11 cellular contexts compared by ENCODE assay signal in genomic region chr15:31350771-31351170, GRCh38. TPM values are rescaled to one million over a fixed set of nuclear protein-coding genes. Genes with fewer than 3 reads are reported as not detected.
DNase-seq lines count a peak whose midpoint lies in the region; ATAC-seq, FAIRE-seq and TF ChIP-seq lines count a peak whose summit lies in the region.
"Had no signal": no experiment of that assay in that cellular context is flagged by ENCODE, and none has a peak within 500 bp of the region (broad histone marks: within the 10 kb centered on the region; RNA-seq: fewer than 3 reads in every experiment).

No MANE protein-coding gene starts in this region.

- DNase-seq in heart left ventricle (peak in 1 of 5 donors; percentile 16), left ventricle myocardium superior (no peak), GM12878 (ENCODE audit: low read depth, low spot score) (no peak), GM19240 (ENCODE audit: insufficient read length, low spot score) (no peak), SW 1271 (lab: John Stamatoyannopoulos, UW) (no peak), NCI-H2171 treated with DMSO at 0.1 percent for 48 hours (lab: John Stamatoyannopoulos, UW) (no peak)
- no peak for DNase-seq in natural killer cell treated with Interleukin-12 subunit alpha and Interleukin-12 subunit beta and Interleukin-15 and Interleukin-18, amount 100 ng/mL, for 72 hours (ENCODE audit: low spot score)
- DNase-seq: brain microvascular endothelial cell, KBM-7, NCI-H2081 had no signal

- H3K4me1 ChIP-seq in heart left ventricle, result peaks cover 57 to 100% (median 100%) of the 10 kb centered on the region in 12 donors
- peaks cover 82% of the 10 kb centered on the region for H3K4me1 ChIP-seq in GM12878 (ENCODE audit: control insufficient read depth, insufficient read depth, low read length)

- no peaks in the 10 kb centered on the region for H3K9me3 Mint-ChIP-seq in natural killer cell treated with Interleukin-12 subunit alpha and Interleukin-12 subunit beta and Interleukin-15 and Interleukin-18, amount 100 ng/mL, for 72 hours

- H3K4me3 ChIP-seq in heart left ventricle (no peak overlapping the region), GM12878 (no peak overlapping the region)

- no peak for ATAC-seq in heart left ventricle
- no peak for ATAC-seq in left ventricle myocardium superior
- ATAC-seq in GM12878, result no peak
- ATAC-seq in natural killer cell treated with Interleukin-12 subunit alpha and Interleukin-12 subunit beta and Interleukin-15 and Interleukin-18, amount 100 ng/mL, for 72 hours, result no peak
- ATAC-seq in GM18505 (IDR thresholded peaks at IDR 0.05; ENCODE audit: unreplicated experiment), result no peak

- RAD21 ChIA-PET in GM12878 (lab: Charles Lee; ENCODE audit: unreplicated experiment), result interaction anchor here (1.0 kb wide), 1 partner anchor 24 kb away, joined by 3 read pairs; the partner anchor contains the start of gene KLF13

- peaks cover 97% of the 10 kb centered on the region for H3K79me2 ChIP-seq in GM12878 (ENCODE audit: control insufficient read depth, insufficient read depth, low read length)

- H3K9ac ChIP-seq in GM12878 (ENCODE audit: control insufficient read depth, insufficient read depth, low read length), result no peak overlapping the region

- TF ChIP-seq POLR2A in heart left ventricle (IDR thresholded peaks at IDR 0.05), result no peak
- TF ChIP-seq POLR2A in GM12878 (IDR thresholded peaks at IDR 0.05; ENCODE audit: low read depth, low read length), result no peak
- TF ChIP-seq POLR2A in GM18505 (IDR thresholded peaks at IDR 0.05; ENCODE audit: borderline replicate concordance, extremely low read depth, insufficient read depth, insufficient read length), result no peak

- H3K4me3 Mint-ChIP-seq in natural killer cell treated with Interleukin-12 subunit alpha and Interleukin-12 subunit beta and Interleukin-15 and Interleukin-18, amount 100 ng/mL, for 72 hours, result peak overlapping the region; percentile 61

- H3K36me3 ChIP-seq in heart left ventricle (peaks cover 0 to 31% (median 3%) of the 10 kb centered on the region in 9 donors), GM12878 (ENCODE audit: control insufficient read depth in 2 of 2, insufficient read depth in 2 of 2, low read length in 1 of 2) (peaks cover 26 to 29% of the 10 kb centered on the region in 2 experiments; a peak in 3 of 4 replicates)

- CTCF ChIA-PET in GM12878 (lab: Yijun Ruan, JAX), result interaction anchor here (2.4 kb wide), 1 partner anchor 15 kb away, joined by 6 read pairs; no protein-coding TSS in a partner anchor

- TF ChIP-seq EP300 in GM12878 (IDR thresholded peaks at IDR 0.05; ENCODE audit: borderline replicate concordance in 1 of 2, control insufficient read depth in 1 of 2, low read depth in 2 of 2, low read length in 2 of 2), result no peak

- H3K27me3 ChIP-seq in heart left ventricle (no peaks in the 10 kb centered on the region), GM12878 (replicated peaks in 1 of 2; ENCODE audit: control insufficient read depth in 2 of 2, insufficient read depth in 2 of 2, low read length in 1 of 2) (no peaks in the 10 kb centered on the region)
- H3K27me3 ChIP-seq: brain microvascular endothelial cell had no signal

- FAIRE-seq in GM12878 (lab: Jason Lieb, UNC), result no peak

- H3K36me3 Mint-ChIP-seq in natural killer cell treated with Interleukin-12 subunit alpha and Interleukin-12 subunit beta and Interleukin-15 and Interleukin-18, amount 100 ng/mL, for 72 hours, result no peaks in the 10 kb centered on the region

- intact Hi-C loops in heart left ventricle (cut with DNase I), result loop anchor here in 1 of 10 donors (5.0 kb wide), 1 partner anchor 42 kb away; no protein-coding TSS in a partner anchor
- intact Hi-C loops in left ventricle myocardium superior (cut with micrococcal nuclease), result no loop called here
- intact Hi-C loops in GM12878 (cut with micrococcal nuclease; ENCODE audit: unreplicated experiment), result no loop called here

- BruUV-seq in GM12878 (replicated peaks; lab: Mats Ljungman, UMichigan), result no TSS peak

- 88 to 93% (median 90%) methylated on average over 7 of the region's 7 CpGs for WGBS in heart left ventricle, 4 donors
- WGBS in GM12878 (ENCODE audit: insufficient coverage, insufficient replicate concordance, low lambda C conversion rate, missing lambda C conversion rate), result 97% methylated on average over 7 of the region's 7 CpGs

- no peak overlapping the region for H2AFZ ChIP-seq in GM12878 (ENCODE audit: control insufficient read depth, low read depth, low read length)

- no peaks in the 10 kb centered on the region for H4K20me1 ChIP-seq in GM12878 (ENCODE audit: control insufficient read depth, insufficient read depth)

- no peaks in the 10 kb centered on the region for H3K27me3 Mint-ChIP-seq in natural killer cell treated with Interleukin-12 subunit alpha and Interleukin-12 subunit beta and Interleukin-15 and Interleukin-18, amount 100 ng/mL, for 72 hours

- POLR2A ChIA-PET in GM12878 (lab: Charles Lee), result no interaction called here

- peaks cover 75 to 80% of the 10 kb centered on the region in 2 donors for H3K4me1 Mint-ChIP-seq in natural killer cell treated with Interleukin-12 subunit alpha and Interleukin-12 subunit beta and Interleukin-15 and Interleukin-18, amount 100 ng/mL, for 72 hours (ENCODE audit: low read depth in 2 of 2)

- peak overlapping the region; percentile 83 to 99 for H3K27ac Mint-ChIP-seq in natural killer cell treated with Interleukin-12 subunit alpha and Interleukin-12 subunit beta and Interleukin-15 and Interleukin-18, amount 100 ng/mL, for 72 hours

- H3K27ac ChIP-seq in heart left ventricle, result peak overlapping the region in 9 of 12 donors; percentile 30 to 97 (median 56)
- H3K27ac ChIP-seq in GM12878 (ENCODE audit: control insufficient read depth, insufficient read depth), result peak overlapping the region; percentile 42; the same call in 1 of the 2 replicates
- H3K27ac ChIP-seq: brain microvascular endothelial cell had no signal

- SMC1A ChIA-PET in GM12878 (lab: Charles Lee; ENCODE audit: uncharacterized antibody, unreplicated experiment), result no interaction called here

- peak overlapping the region; percentile 22; the same call in 1 of the 2 replicates for H3K4me2 ChIP-seq in GM12878 (ENCODE audit: control insufficient read depth, insufficient read depth)

- TF ChIP-seq RAD21 in GM12878 (IDR thresholded peaks at IDR 0.05; ENCODE audit: insufficient read depth, low read depth, low read length), result no peak

- in situ Hi-C loops in GM12878 (cut with MboI), result no loop called here

- TF ChIP-seq CTCF in heart left ventricle (IDR thresholded peaks at IDR 0.05), result no peak
- no peak for TF ChIP-seq CTCF in GM12878 (IDR thresholded peaks at IDR 0.05 in 2 of 3, conservative IDR thresholded peaks at IDR 0.05 in 1 of 3; ENCODE audit: control insufficient read depth in 2 of 3, extremely low read depth in 1 of 3, insufficient read depth in 1 of 3, low read depth in 3 of 3, low read length in 3 of 3)

- no peaks in the 10 kb centered on the region for H3K9me3 ChIP-seq in heart left ventricle
- H3K9me3 ChIP-seq in GM12878 (replicated peaks; ENCODE audit: control insufficient read depth, insufficient read depth, low read length), result no peaks in the 10 kb centered on the region; the same call in 2 of the 3 replicates

TF ChIP-seq in GM12878, 131 proteins besides CTCF, POLR2A, EP300 and RAD21 (continues in another document):
- TF ChIP-seq RB1 (IDR thresholded peaks at IDR 0.05; ENCODE audit: borderline replicate concordance), result no peak
- no peak for TF ChIP-seq TCF12 (IDR thresholded peaks at IDR 0.05; ENCODE audit: low read depth, low read length)
- TF ChIP-seq SUZ12 (IDR thresholded peaks at IDR 0.05; ENCODE audit: unreplicated experiment), result no peak
- no peak for TF ChIP-seq YY1 (IDR thresholded peaks at IDR 0.05; ENCODE audit: low read depth, low read length)

RNA-seq across cellular contexts. Expression of gene KLF13, which starts 24.1 kb away (rescaled TPM):
- total RNA-seq in heart left ventricle (10 to 100 TPM; 37.5 to 65.9 (median 56.4) TPM), left ventricle myocardium superior (85.3 TPM), GM12878 (2014; rRNA removed) (49.3 and 51.8 TPM in 2 replicates), GM12878 (2014; rRNA removed; fragmentation: Illumina TruSeq; extraction: Trizol) (64.7 and 65.1 TPM in 2 replicates), GM12878 (2021) (109 and 112 TPM in 2 replicates)
- polyA plus RNA-seq in heart left ventricle (10 to 100 TPM; 22.4 to 74.0 TPM), GM12878 (2011; rRNA removed) (71.9 and 72.0 TPM in 2 replicates), GM12878 (2014; fragmentation: Illumina TruSeq; extraction: Trizol) (42.3 and 48.2 TPM in 2 replicates), GM12878 (2014; fragmentation: Nextera tagmentation; extraction: Ambion mirVana) (10 to 100 TPM; 31.1 to 63.1 TPM), GM12878 (2014; rRNA removed) (51.0 and 52.4 TPM in 2 replicates), GM12878 (2016; fragmentation: Nextera tagmentation; extraction: Ambion mirVana) (10 to 100 TPM; 20.3 to 24.4 TPM)
- total RNA-seq in GM12878 (2013; cell fraction: nucleolus; rRNA removed), result 47.3 and 48.6 TPM in 2 replicates
- 21.1 TPM for polyA plus RNA-seq in GM12878 (2011; ENCODE audit: low read depth)
- polyA plus RNA-seq in GM12878 (2011; cell fraction: cytosol; rRNA removed), result 40.2 and 46.9 TPM in 2 replicates
- polyA plus RNA-seq in GM12878 (2011; cell fraction: nucleus; rRNA removed), result 35.3 and 41.2 TPM in 2 replicates
- 50.2 and 70.7 TPM in 2 replicates for polyA plus RNA-seq in GM12878 (2012)
- polyA minus RNA-seq in GM12878 (2011; rRNA and poly(A)+ RNA removed), result 55.7 and 58.5 TPM in 2 replicates
- 23.3 and 37.1 TPM in 2 replicates for polyA minus RNA-seq in GM12878 (2011; cell fraction: cytosol; rRNA and poly(A)+ RNA removed)
- polyA minus RNA-seq in GM12878 (2011; cell fraction: nucleus; rRNA and poly(A)+ RNA removed), result 10.3 and 17.7 TPM in 2 replicates
- total RNA-seq in natural killer cell treated with Interleukin-12 subunit alpha and Interleukin-12 subunit beta and Interleukin-15 and Interleukin-18, amount 100 ng/mL, for 72 hours, result 100 to 1,000 TPM in 1 of 2 donors, 10 to 100 TPM in 1; 95.1 to 153 TPM
